8 cellular contexts compared by ENCODE assay signal in the genomic region with DNA sequence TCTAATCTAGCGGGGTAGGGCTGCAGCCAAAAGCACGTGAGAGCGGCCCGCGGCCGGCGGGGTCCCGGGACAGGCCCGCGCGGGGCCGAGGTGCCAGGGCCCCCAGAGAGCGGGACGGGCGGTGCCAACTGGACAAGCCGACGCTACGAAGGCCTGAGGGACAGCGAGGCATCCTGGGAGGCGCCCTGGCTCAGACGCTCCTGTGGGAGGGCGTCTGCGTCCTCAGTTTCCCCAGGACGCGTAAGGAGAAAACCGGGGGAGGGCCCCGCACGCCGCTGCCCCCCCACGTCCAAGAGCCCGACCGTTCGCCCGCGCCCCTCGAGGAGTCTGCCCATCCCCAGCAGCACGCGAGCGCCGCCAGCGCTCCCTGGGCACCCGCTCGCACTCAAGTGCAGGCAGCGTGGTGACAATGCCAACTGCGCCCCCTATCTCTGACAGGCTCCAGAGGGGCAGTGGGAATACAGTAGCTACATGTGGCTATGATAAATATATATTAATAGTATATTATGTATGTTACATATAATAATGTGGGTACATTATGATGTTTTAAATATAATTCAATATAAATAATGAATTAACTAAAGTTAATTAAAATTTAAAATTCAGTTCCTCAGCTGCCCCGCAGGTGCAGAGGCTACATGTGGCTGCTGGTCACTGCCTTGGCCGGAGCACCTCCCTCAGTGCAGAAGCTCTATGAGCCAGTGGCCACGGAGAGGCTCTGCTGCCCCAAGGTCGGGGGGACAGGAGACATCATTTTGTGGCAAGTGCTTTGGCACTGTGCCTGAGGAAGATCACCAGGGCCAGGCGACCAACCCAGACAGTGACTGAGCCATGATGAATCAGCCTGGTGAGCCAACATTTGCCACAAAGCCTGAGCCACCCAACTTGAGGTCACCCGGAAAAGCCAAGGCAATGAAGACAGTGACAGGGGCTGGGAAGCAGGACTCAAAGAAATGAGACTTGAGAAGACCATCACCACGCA. TPM values are rescaled to one million over a fixed set of nuclear protein-coding genes. Genes with fewer than 3 reads are reported as not detected.
DNase-seq lines count a peak whose midpoint lies in the region; ATAC-seq and TF ChIP-seq lines count a peak whose summit lies in the region.

No MANE protein-coding gene starts in this region.

- H3K27me3 ChIP-seq in esophagus squamous epithelium: no peaks in the 10 kb centered on the region
- H3K27me3 ChIP-seq in upper lobe of right lung: no peaks in the 10 kb centered on the region

- no peak overlapping the region for H3K27ac Mint-ChIP-seq in natural killer cell

- H3K4me3 ChIP-seq in esophagus squamous epithelium (peak overlapping the region; percentile 21 to 61 (median 34)), upper lobe of right lung (peak overlapping the region; percentile 4)

- DNase-seq in Right ventricle myocardium inferior (ENCODE audit: missing footprints): no peak
- no peak for DNase-seq in cardiac septum (ENCODE audit: low spot score)
- DNase-seq in esophagus squamous epithelium (lab: John Stamatoyannopoulos, UW): no peak
- peak; percentile 59 for DNase-seq in natural killer cell
- DNase-seq in upper lobe of right lung: no peak

- H3K36me3 ChIP-seq in esophagus squamous epithelium (no peaks in the 10 kb centered on the region), upper lobe of right lung (no peaks in the 10 kb centered on the region)

- H3K9me3 ChIP-seq in esophagus squamous epithelium (peaks cover 0 to 5% (median 4%) of the 10 kb centered on the region in 3 donors), upper lobe of right lung (no peaks in the 10 kb centered on the region)

- H3K27me3 Mint-ChIP-seq in natural killer cell (ENCODE audit: low read depth in 2 of 2): no peaks in the 10 kb centered on the region

- WGBS in esophagus squamous epithelium, 2 donors: 45 to 47% methylated on average over 13 to 32 of the region's 52 CpGs

- H3K4me1 ChIP-seq in esophagus squamous epithelium (peaks cover 4 to 27% (median 13%) of the 10 kb centered on the region in 3 donors), upper lobe of right lung (peaks cover 7% of the 10 kb centered on the region)

- peak overlapping the region in 2 of 4 donors; percentile 35 to 55 for H3K27ac ChIP-seq in esophagus squamous epithelium
- H3K27ac ChIP-seq in upper lobe of right lung: no peak overlapping the region

- H3K9me3 Mint-ChIP-seq in natural killer cell: peaks cover 5 to 11% of the 10 kb centered on the region in 2 donors

- TF ChIP-seq CTCF in esophagus squamous epithelium (IDR thresholded peaks at IDR 0.05): peak in 4 of 6 experiments; percentile 37 to 60 (median 45)
- peak; percentile 76 for TF ChIP-seq CTCF in natural killer cell (IDR thresholded peaks at IDR 0.05)
- peak; percentile 50 for TF ChIP-seq CTCF in upper lobe of right lung (IDR thresholded peaks at IDR 0.05)

- peaks cover 8% of the 10 kb centered on the region in 2 donors for H3K4me1 Mint-ChIP-seq in natural killer cell

- no peak overlapping the region for H3K4me3 Mint-ChIP-seq in natural killer cell

- no peak for TF ChIP-seq POLR2A in esophagus squamous epithelium (IDR thresholded peaks at IDR 0.05)

- intact Hi-C loops in Right ventricle myocardium inferior (cut with DNase I): no loop called here
- intact Hi-C loops in cardiac septum (cut with DNase I): no loop called here
- intact Hi-C loops in esophagus squamous epithelium (cut with DNase I): no loop called here
- intact Hi-C loops in natural killer cell (cut with micrococcal nuclease): no loop called here
- intact Hi-C loops in upper lobe of right lung (cut with DNase I): no loop called here

- ATAC-seq in Right ventricle myocardium inferior: peak; percentile 56
- ATAC-seq in activated CD4-positive, CD25-positive, alpha-beta regulatory T cell treated with anti-CD3 and anti-CD28 coated beads, Interleukin-2, amount 50 U/mL, for 24 hours: peak; percentile 39 to 69
- ATAC-seq in natural killer cell: peak in 2 of 3 donors; percentile 98
- ATAC-seq in upper lobe of right lung: peak; percentile 73
- no peak for ATAC-seq in HG02678 (IDR thresholded peaks at IDR 0.05; ENCODE audit: unreplicated experiment)
- ATAC-seq in HG02885 (IDR thresholded peaks at IDR 0.05; ENCODE audit: poor library complexity, unreplicated experiment): no peak

- peaks cover 10% of the 10 kb centered on the region for H3K36me3 Mint-ChIP-seq in natural killer cell

RNA-seq across cellular contexts. Expression of a gene that starts 5.5 kb away (rescaled TPM):
- total RNA-seq in Right ventricle myocardium inferior (3.1 TPM), cardiac septum (3.1 TPM), esophagus squamous epithelium (10 to 100 TPM in 1 of 4 donors, 1 to 10 TPM in 3; 3.3 to 10.5 (median 5.9) TPM), natural killer cell (1 to 10 TPM; 5.5 to 6.6 (median 6.4) TPM), upper lobe of right lung (7.7 TPM)

RNA-seq across cellular contexts. Expression of a gene that starts 20.5 kb away (rescaled TPM):
- total RNA-seq in Right ventricle myocardium inferior: 260 TPM
- 207 TPM for total RNA-seq in cardiac septum
- 10 to 100 TPM in 1 of 4 donors, 1 to 10 TPM in 3; 2.4 to 29.6 (median 5.9) TPM for total RNA-seq in esophagus squamous epithelium
- total RNA-seq in natural killer cell: under 1 TPM in 2 of 3 donors, not detected in 1; 0.15 to 0.16 TPM
- total RNA-seq in upper lobe of right lung: 161 TPM

RNA-seq across cellular contexts. Expression of a gene that starts 49.8 kb away (rescaled TPM):
- 0.16 TPM for total RNA-seq in Right ventricle myocardium inferior
- total RNA-seq in cardiac septum: 0.19 TPM
- not detected for total RNA-seq in esophagus squamous epithelium
- total RNA-seq in natural killer cell: not detected
- 0.49 TPM for total RNA-seq in upper lobe of right lung

Comparison
In these comparisons a context has a peak if more than half of its experiments do, and no peak if none do; other contexts are left out.
1. ATAC-seq: peak in Right ventricle myocardium inferior (single experiment), activated CD4-positive, CD25-positive, alpha-beta regulatory T cell treated with anti-CD3 and anti-CD28 coated beads, Interleukin-2, amount 50 U/mL, for 24 hours (2 of 2), natural killer cell (2 of 3) and upper lobe of right lung (single experiment); none in HG02678 (single experiment) and HG02885 (single experiment).
2. Peak in every context shown above with its lines, with median percentiles within 50 percentile points of each other: CTCF ChIP-seq.